Comparison of ENCODE assay signal across 13 cellular contexts in the genomic region with DNA sequence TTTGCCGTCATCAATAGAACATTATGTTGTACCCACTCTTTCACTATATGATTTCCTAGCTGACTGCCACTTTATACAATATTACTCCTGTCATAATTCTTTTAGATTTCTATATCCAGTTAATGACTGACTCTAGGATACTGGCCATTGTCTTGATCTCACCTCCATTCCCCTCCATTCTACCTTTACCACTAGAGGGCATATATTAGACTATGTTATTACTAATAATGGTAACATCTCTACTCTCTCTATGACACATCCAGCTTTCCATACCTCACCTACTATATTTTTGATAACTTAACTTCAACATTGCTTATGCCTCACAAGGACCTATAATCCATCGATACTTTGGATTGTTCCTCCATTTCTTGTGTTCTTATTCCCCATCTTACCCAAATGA. TPM values are rescaled to one million over a fixed set of nuclear protein-coding genes. Genes with fewer than 3 reads are reported as not detected.
DNase-seq lines count a peak whose midpoint lies in the region; ATAC-seq and TF ChIP-seq lines count a peak whose summit lies in the region.
"Had no signal": no experiment of that assay in that cellular context is flagged by ENCODE, and none has a peak within 500 bp of the region (broad histone marks: within the 10 kb centered on the region; RNA-seq: fewer than 3 reads in every experiment).

No MANE protein-coding gene starts in this region.

- no peak for DNase-seq in HFF-Myc (ENCODE audit: extremely low read depth, low read depth)
- peak; percentile 4 for DNase-seq in NCI-H226
- no peak for DNase-seq in nephron progenitor cell
- DNase-seq in NCI-H510A treated with DMSO at 0.1 percent for 48 hours (lab: John Stamatoyannopoulos, UW) = no peak
- no peak for DNase-seq in sciatic nerve (ENCODE audit: low spot score)
- DNase-seq: activated naive CD4-positive, alpha-beta T cell treated with anti-CD3 and anti-CD28 coated beads, Interleukin-2, amount 50 U/mL, for 16 hours; erythroblast; left ventricle myocardium superior had no signal

- no peak overlapping the region for H3K4me3 ChIP-seq in HFF-Myc (replicated peaks; ENCODE audit: low read depth, low read length)

- no peaks in the 10 kb centered on the region for H3K4me1 Mint-ChIP-seq in nephron progenitor cell

- ATAC-seq in GM18508 (IDR thresholded peaks at IDR 0.05; ENCODE audit: insufficient read depth, unreplicated experiment) = peak; percentile 92
- no peak for ATAC-seq in sciatic nerve
- no peak for ATAC-seq in HG02588 (IDR thresholded peaks at IDR 0.05; ENCODE audit: unreplicated experiment)
- no peak for ATAC-seq in GM21381 (IDR thresholded peaks at IDR 0.05; ENCODE audit: unreplicated experiment)
- ATAC-seq: left ventricle myocardium superior had no signal

- no peaks in the 10 kb centered on the region for H3K27me3 Mint-ChIP-seq in nephron progenitor cell (ENCODE audit: low read depth, poor library complexity)

- no peaks in the 10 kb centered on the region for H3K9me3 Mint-ChIP-seq in nephron progenitor cell

- H3K27ac Mint-ChIP-seq in nephron progenitor cell = no peak overlapping the region

- peak; percentile 15 for TF ChIP-seq CTCF in HFF-Myc (IDR thresholded peaks at IDR 0.05; ENCODE audit: low read depth, low read length, missing control alignments)
- TF ChIP-seq CTCF in nephron progenitor cell (IDR thresholded peaks at IDR 0.05) = peak; percentile 16

- H3K36me3 Mint-ChIP-seq in nephron progenitor cell (ENCODE audit: low read depth) = no peaks in the 10 kb centered on the region

- no peak overlapping the region for H3K4me3 Mint-ChIP-seq in nephron progenitor cell

- intact Hi-C loops in sciatic nerve (cut with DNase I) = no loop called here

RNA-seq across cellular contexts. Expression of a gene that starts 31.4 kb away (rescaled TPM):
- total RNA-seq in sciatic nerve = not detected
- total RNA-seq: HT1080, left ventricle myocardium superior, NCI-H460 had no signal
